15 cellular contexts compared by ENCODE assay signal in genomic region chr2:16285813-16286510, GRCh38.
DNase-seq lines count a peak whose midpoint lies in the region; TF ChIP-seq lines count a peak whose summit lies in the region.
"Had no signal": no experiment of that assay in that cellular context is flagged by ENCODE, and none has a peak within 500 bp of the region (broad histone marks: within the 10 kb centered on the region; RNA-seq: fewer than 3 reads in every experiment).

No MANE protein-coding gene starts in this region.

- TF ChIP-seq RAD21 in Ishikawa (IDR thresholded peaks at IDR 0.05; ENCODE audit: low read depth): no peak

- no peak overlapping the region for H3K4me3 Mint-ChIP-seq in glutamatergic neuron (ENCODE audit: unreplicated experiment)
- H3K4me3 Mint-ChIP-seq: B cell; CD4-positive, alpha-beta memory T cell had no signal

- no peak for TF ChIP-seq POLR2A in breast epithelium (IDR thresholded peaks at IDR 0.05)

- peaks cover 28% of the 10 kb centered on the region for H3K4me1 Mint-ChIP-seq in glutamatergic neuron (ENCODE audit: low read depth, unreplicated experiment)
- H3K4me1 Mint-ChIP-seq: B cell; CD4-positive, alpha-beta memory T cell had no signal

- H3K36me3 ChIP-seq in breast epithelium: no peaks in the 10 kb centered on the region
- H3K36me3 ChIP-seq: HAP-1 had no signal

- no peaks in the 10 kb centered on the region for H3K36me3 Mint-ChIP-seq in glutamatergic neuron (ENCODE audit: unreplicated experiment)
- H3K36me3 Mint-ChIP-seq: CD4-positive, alpha-beta memory T cell had no signal

- no peaks in the 10 kb centered on the region for H3K4me1 ChIP-seq in breast epithelium
- H3K4me1 ChIP-seq: HAP-1 had no signal

- DNase-seq in NCI-H2227 (lab: John Stamatoyannopoulos, UW; ENCODE audit: unreplicated experiment) (peak; percentile 27), NCI-H2227 treated with DMSO at 0.1 percent for 48 hours (lab: John Stamatoyannopoulos, UW) (no peak), NCI-H524 treated with DMSO at 0.1 percent for 48 hours (lab: John Stamatoyannopoulos, UW) (peak; percentile 56), iPS-NIHi11 (ENCODE audit: low spot score) (peak; percentile 12), T1000 (lab: John Stamatoyannopoulos, UW) (no peak), glutamatergic neuron (no peak), breast epithelium (ENCODE audit: low spot score in 2 of 2) (no peak)
- DNase-seq: ACHN; CD4-positive, alpha-beta memory T cell; DND-41; GDM1 had no signal

- no peak overlapping the region for H3K27ac Mint-ChIP-seq in glutamatergic neuron (ENCODE audit: unreplicated experiment)
- H3K27ac Mint-ChIP-seq: B cell; CD4-positive, alpha-beta memory T cell had no signal

- peaks cover 0 to 4% of the 10 kb centered on the region in 2 donors for H3K27me3 ChIP-seq in breast epithelium

- H3K27ac ChIP-seq in breast epithelium: no peak overlapping the region
- H3K27ac ChIP-seq: C4-2B had no signal

- H3K27me3 Mint-ChIP-seq in glutamatergic neuron (ENCODE audit: unreplicated experiment): peaks cover 11% of the 10 kb centered on the region
- H3K27me3 Mint-ChIP-seq: CD4-positive, alpha-beta memory T cell had no signal

- intact Hi-C loops in breast epithelium (cut with DNase I; ENCODE audit: low total_unique reads): no loop called here

- no peak overlapping the region for H3K4me3 ChIP-seq in breast epithelium
- H3K4me3 ChIP-seq: HAP-1 had no signal

- TF ChIP-seq EP300 in Ishikawa (IDR thresholded peaks at IDR 0.05; ENCODE audit: borderline replicate concordance): no peak

- H3K9me3 Mint-ChIP-seq in glutamatergic neuron (ENCODE audit: unreplicated experiment): peaks cover 5% of the 10 kb centered on the region

- TF ChIP-seq CTCF in glutamatergic neuron (IDR thresholded peaks at IDR 0.05; ENCODE audit: partially characterized antibody, unreplicated experiment) (no peak), breast epithelium (IDR thresholded peaks at IDR 0.05) (no peak)

- no peaks in the 10 kb centered on the region for H3K9me3 ChIP-seq in breast epithelium
- H3K9me3 ChIP-seq: HAP-1 had no signal

TF ChIP-seq in Ishikawa, 13 proteins besides CTCF, POLR2A, EP300 and RAD21:
- no peak for TF ChIP-seq CREB1 (IDR thresholded peaks at IDR 0.05; ENCODE audit: low read depth)
- TF ChIP-seq MAX (IDR thresholded peaks at IDR 0.05): no peak
- TF ChIP-seq REST (IDR thresholded peaks at IDR 0.05; ENCODE audit: low read depth): peak; percentile 64
- TF ChIP-seq USF1 (IDR thresholded peaks at IDR 0.05): no peak
- TF ChIP-seq TAF1 (IDR thresholded peaks at IDR 0.05; ENCODE audit: low read depth): no peak
- no peak for TF ChIP-seq YY1 (IDR thresholded peaks at IDR 0.05; ENCODE audit: low read depth)
- TF ChIP-seq CEBPB (IDR thresholded peaks at IDR 0.05): peak; percentile 71
- TF ChIP-seq NFIC (IDR thresholded peaks at IDR 0.05): no peak
- no peak for TF ChIP-seq EGR1 (IDR thresholded peaks at IDR 0.05)

Comparison
In these comparisons a context has a peak if more than half of its experiments do, and no peak if none do; other contexts are left out.
1. DNase-seq: peak in NCI-H2227 (single experiment), NCI-H524 treated with DMSO at 0.1 percent for 48 hours (single experiment) and iPS-NIHi11 (single experiment); none in NCI-H2227 treated with DMSO at 0.1 percent for 48 hours (single experiment), T1000 (single experiment), glutamatergic neuron (single experiment) and breast epithelium (0 of 2).